ENCODE assay signal across 8 cellular contexts in the genomic region with DNA sequence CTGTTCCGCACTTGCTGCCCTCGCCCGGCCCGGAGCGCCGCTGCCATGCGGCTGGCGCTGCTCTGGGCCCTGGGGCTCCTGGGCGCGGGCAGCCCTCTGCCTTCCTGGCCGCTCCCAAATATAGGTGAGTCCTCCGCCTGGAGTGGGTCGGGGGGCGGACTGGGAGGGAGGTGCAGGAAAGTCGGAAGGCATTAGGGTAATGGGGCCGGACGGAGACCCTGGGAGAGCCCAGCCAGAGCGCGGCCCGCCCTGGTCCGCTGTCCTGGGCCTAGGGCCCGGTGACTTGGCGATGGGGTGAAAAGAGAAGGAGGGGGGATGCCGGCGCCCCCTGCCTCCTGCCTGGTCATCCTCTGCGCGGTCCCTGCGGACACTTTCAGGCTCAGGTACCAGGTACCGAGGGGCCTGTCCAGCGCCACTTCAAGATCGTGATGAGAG. TPM values are rescaled to one million over a fixed set of nuclear protein-coding genes. Genes with fewer than 3 reads are reported as not detected.
DNase-seq lines count a peak whose midpoint lies in the region; ATAC-seq and TF ChIP-seq lines count a peak whose summit lies in the region.

No MANE protein-coding gene starts in this region.

- no peak for TF ChIP-seq RAD21 in SK-N-SH (IDR thresholded peaks at IDR 0.05; ENCODE audit: low read length)

- H3K36me3 ChIP-seq in SK-N-SH (replicated peaks in 1 of 2; ENCODE audit: control insufficient read depth in 1 of 2, insufficient read depth in 2 of 2, low read length in 1 of 2) (peaks cover 0 to 19% of the 10 kb centered on the region in 2 experiments), psoas muscle (ENCODE audit: insufficient read depth in 1 of 2, low read depth in 1 of 2) (peaks cover 0 to 34% of the 10 kb centered on the region in 2 donors)

- WGBS in SK-N-SH (ENCODE audit: low lambda C conversion rate), result 2% methylated on average over 9 of the region's 31 CpGs
- WGBS in psoas muscle, 3 donors, result 0 to 1% (median 1%) methylated on average over 18 to 31 of the region's 31 CpGs

- no peaks in the 10 kb centered on the region for H3K9me2 ChIP-seq in SK-N-SH

- H3K4me1 ChIP-seq in SK-N-SH (ENCODE audit: control insufficient read depth in 1 of 2, insufficient read depth in 2 of 2, low read depth in 1 of 2, low read length in 1 of 2) (peaks cover 7 to 42% of the 10 kb centered on the region in 2 experiments), psoas muscle (peaks cover 23% of the 10 kb centered on the region)

- no peak for TF ChIP-seq CTCF in SK-N-SH (IDR thresholded peaks at IDR 0.05)
- no peak for TF ChIP-seq CTCF in fibroblast of villous mesenchyme (IDR thresholded peaks at IDR 0.05; ENCODE audit: insufficient read depth, low read depth, low read length)
- TF ChIP-seq CTCF in psoas muscle (IDR thresholded peaks at IDR 0.05), result no peak

- H3K9me3 ChIP-seq in SK-N-SH (no peaks in the 10 kb centered on the region), psoas muscle (no peaks in the 10 kb centered on the region)

- peak overlapping the region; percentile 74 for H3K9ac ChIP-seq in SK-N-SH

- POLR2A ChIA-PET in SK-N-SH (lab: Yijun Ruan, JAX), result interaction anchor here (0.8 to 1.6 kb wide), 6 partner anchors 29 to 121 kb away, joined by 3 to 5 read pairs (median 4); a partner anchor contains a TSS

- H3K27me3 ChIP-seq in SK-N-SH (ENCODE audit: insufficient read depth) (no peaks in the 10 kb centered on the region), psoas muscle (ENCODE audit: insufficient read depth in 3 of 3, low read length in 2 of 3) (no peaks in the 10 kb centered on the region)

- peaks cover 13% of the 10 kb centered on the region for H3F3A ChIP-seq in SK-N-SH (replicated peaks; ENCODE audit: insufficient read depth)

- intact Hi-C loops in psoas muscle (cut with DNase I), result loop anchor here in 1 of 2 donors (10.0 kb wide), 1 partner anchor 497 kb away; a partner anchor contains a TSS

- H4K20me1 ChIP-seq in SK-N-SH (ENCODE audit: insufficient read depth), result no peaks in the 10 kb centered on the region

- CTCF ChIA-PET in SK-N-SH (lab: Yijun Ruan, JAX), result interaction anchor here (0.6 to 26.0 kb wide), 33 partner anchors 10 to 760 kb away, joined by 3 to 573 read pairs (median 4); a partner anchor contains a TSS

- no peak for TF ChIP-seq EP300 in SK-N-SH (IDR thresholded peaks at IDR 0.05; ENCODE audit: borderline replicate concordance in 1 of 2, low read depth in 1 of 2, low read length in 1 of 2)

- peak overlapping the region; percentile 79; the same call in 1 of the 2 replicates for H2AFZ ChIP-seq in SK-N-SH (ENCODE audit: low read depth)

- ATAC-seq in psoas muscle (peak in 3 of 4 donors; percentile 6 to 29 (median 13)), HG02678 (IDR thresholded peaks at IDR 0.05; ENCODE audit: unreplicated experiment) (no peak), GM18867 (IDR thresholded peaks at IDR 0.05; ENCODE audit: unreplicated experiment) (no peak)

- H3K27ac ChIP-seq in SK-N-SH (ENCODE audit: low read depth in 2 of 2, low read length in 1 of 2) (peak overlapping the region; percentile 40 to 75), psoas muscle (peak overlapping the region; percentile 86)

- DNase-seq in activated T-cell treated with anti-CD3 and anti-CD28 coated beads, Interleukin-2, amount 50 U/mL, for 1 hour, result peak; percentile 56
- DNase-seq in activated T-cell treated with anti-CD3 and anti-CD28 coated beads for 4 hours, result no peak
- DNase-seq in SK-N-SH, result no peak
- no peak for DNase-seq in fibroblast of villous mesenchyme (ENCODE audit: low read depth)
- no peak for DNase-seq in psoas muscle
- DNase-seq in midbrain (lab: John Stamatoyannopoulos, UW), result no peak

- H3K4me3 ChIP-seq in SK-N-SH (ENCODE audit: low read depth in 2 of 2, low read length in 1 of 2) (peak overlapping the region; percentile 84 to 98), fibroblast of villous mesenchyme (ENCODE audit: low read depth, low read length) (peak overlapping the region; percentile 73), psoas muscle (peak overlapping the region; percentile 88)

- H3K79me2 ChIP-seq in SK-N-SH (ENCODE audit: insufficient read depth), result peaks cover 8% of the 10 kb centered on the region; the same call in 1 of the 2 replicates

- H3K4me2 ChIP-seq in SK-N-SH, result peak overlapping the region; percentile 97

TF ChIP-seq in SK-N-SH, 30 proteins besides CTCF, POLR2A, EP300 and RAD21 (continues in another document):
- TF ChIP-seq POLR2AphosphoS5 (IDR thresholded peaks at IDR 0.05; ENCODE audit: low read depth, low read length) (peak; percentile 37; the same call in 1 of the 2 replicates), GATA2 (CRISPR knock-in tag; IDR thresholded peaks at IDR 0.05) (no peak), SMC3 (IDR thresholded peaks at IDR 0.05; ENCODE audit: low read depth, low read length) (0 out of 2 replicates have a peak, but pooled peaks have one; percentile 1), NRF1 (IDR thresholded peaks at IDR 0.05; ENCODE audit: low read depth, low read length) (no peak), RCOR1 (IDR thresholded peaks at IDR 0.05; ENCODE audit: low read length) (no peak), RFX5 (IDR thresholded peaks at IDR 0.05; ENCODE audit: low read length) (no peak), FOSL2 (IDR thresholded peaks at IDR 0.05; ENCODE audit: borderline replicate concordance, low read depth) (no peak), TAF1 (IDR thresholded peaks at IDR 0.05; ENCODE audit: borderline replicate concordance, low read depth, low read length) (peak; percentile 70), ELF1 (IDR thresholded peaks at IDR 0.05) (no peak), YY1 (IDR thresholded peaks at IDR 0.05; ENCODE audit: low read depth) (no peak), MXI1 (IDR thresholded peaks at IDR 0.05; ENCODE audit: low read depth, low read length) (no peak)
- TF ChIP-seq, protein P1, sequence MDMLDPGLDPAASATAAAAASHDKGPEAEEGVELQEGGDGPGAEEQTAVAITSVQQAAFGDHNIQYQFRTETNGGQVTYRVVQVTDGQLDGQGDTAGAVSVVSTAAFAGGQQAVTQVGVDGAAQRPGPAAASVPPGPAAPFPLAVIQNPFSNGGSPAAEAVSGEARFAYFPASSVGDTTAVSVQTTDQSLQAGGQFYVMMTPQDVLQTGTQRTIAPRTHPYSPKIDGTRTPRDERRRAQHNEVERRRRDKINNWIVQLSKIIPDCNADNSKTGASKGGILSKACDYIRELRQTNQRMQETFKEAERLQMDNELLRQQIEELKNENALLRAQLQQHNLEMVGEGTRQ (IDR thresholded peaks at IDR 0.05; ENCODE audit: borderline replicate concordance, low read depth, low read length), result no peak

RNA-seq across cellular contexts. Expression of a gene that starts 0.2 kb away (rescaled TPM):
- polyA plus RNA-seq in SK-N-SH (2012; rRNA removed), result 60.1 and 64.1 TPM in 2 replicates
- polyA plus RNA-seq in SK-N-SH (2012; cell fraction: cytosol; rRNA removed), result 20.4 and 37.5 TPM in 2 replicates
- polyA plus RNA-seq in SK-N-SH (2012; cell fraction: nucleus; rRNA removed), result 106 and 138 TPM in 2 replicates
- 41.2 and 49.2 TPM in 2 replicates for total RNA-seq in fibroblast of villous mesenchyme
- total RNA-seq in psoas muscle, result 10 to 100 TPM; 38.4 to 50.9 (median 49.3) TPM
- 10 to 100 TPM; 33.2 to 45.4 (median 41.0) TPM for polyA plus RNA-seq in psoas muscle

RNA-seq across cellular contexts. Expression of a gene that starts 12.2 kb away (rescaled TPM):
- polyA plus RNA-seq in SK-N-SH (2012; rRNA removed) (15.9 and 17.7 TPM in 2 replicates), psoas muscle (1 to 10 TPM in 2 of 3 donors, under 1 TPM in 1; 0.39 to 1.3 (median 1.2) TPM)
- polyA plus RNA-seq in SK-N-SH (2012; cell fraction: cytosol; rRNA removed), result 10.7 and 13.4 TPM in 2 replicates
- 13.1 and 14.8 TPM in 2 replicates for polyA plus RNA-seq in SK-N-SH (2012; cell fraction: nucleus; rRNA removed)
- total RNA-seq in fibroblast of villous mesenchyme (2.6 and 3.9 TPM in 2 replicates), psoas muscle (1 to 10 TPM in 1 of 4 donors, under 1 TPM in 3; 0.69 to 1.1 (median 0.77) TPM)

RNA-seq across cellular contexts. Expression of a gene that starts 17.7 kb away (rescaled TPM):
- polyA plus RNA-seq in SK-N-SH (2012; rRNA removed) (not detected in 2 replicates), psoas muscle (not detected)
- polyA plus RNA-seq in SK-N-SH (2012; cell fraction: cytosol; rRNA removed), result not detected in 2 replicates
- polyA plus RNA-seq in SK-N-SH (2012; cell fraction: nucleus; rRNA removed), result 0.06 and 0.16 TPM in 2 replicates
- total RNA-seq in fibroblast of villous mesenchyme (not detected in 2 replicates), psoas muscle (under 1 TPM in 2 of 4 donors, not detected in 2; 0.12 to 0.34 TPM)

RNA-seq across cellular contexts. Expression of a gene that starts 17.8 kb away (rescaled TPM):
- polyA plus RNA-seq in SK-N-SH (2012; rRNA removed) (0.76 and 1.1 TPM in 2 replicates), psoas muscle (under 1 TPM; 0.04 to 0.38 (median 0.07) TPM)
- 0.13 and 0.31 TPM in 2 replicates for polyA plus RNA-seq in SK-N-SH (2012; cell fraction: cytosol; rRNA removed)
- polyA plus RNA-seq in SK-N-SH (2012; cell fraction: nucleus; rRNA removed), result 8.7 and 9.6 TPM in 2 replicates
- total RNA-seq in fibroblast of villous mesenchyme (not detected in 2 replicates), psoas muscle (under 1 TPM in 2 of 4 donors, not detected in 2; 0.19 to 0.56 TPM)

RNA-seq across cellular contexts. Expression of a gene that starts 27.3 kb away (rescaled TPM):
- polyA plus RNA-seq in SK-N-SH (2012; rRNA removed) (5.5 and 6.0 TPM in 2 replicates), psoas muscle (under 1 TPM; 0.17 to 1.00 (median 0.39) TPM)
- polyA plus RNA-seq in SK-N-SH (2012; cell fraction: cytosol; rRNA removed), result 3.2 and 4.5 TPM in 2 replicates
- polyA plus RNA-seq in SK-N-SH (2012; cell fraction: nucleus; rRNA removed), result 4.0 and 4.7 TPM in 2 replicates
- total RNA-seq in fibroblast of villous mesenchyme (0.32 and 0.43 TPM in 2 replicates), psoas muscle (under 1 TPM in 3 of 4 donors, not detected in 1; 0.32 to 0.69 (median 0.57) TPM)

Comparison
In these comparisons a context has a peak if more than half of its experiments do, and no peak if none do; other contexts are left out.
1. ATAC-seq: peak in psoas muscle (3 of 4); none in HG02678 (single experiment) and GM18867 (single experiment).
2. Peak in every context shown above with its lines, with median percentiles within 50 percentile points of each other: H3K4me3 ChIP-seq.